ENCODE assay signal across 9 cellular contexts in genomic region chr22:32796865-32797573, GRCh38. TPM values are rescaled to one million over a fixed set of nuclear protein-coding genes. Genes with fewer than 3 reads are reported as not detected.
A peak's percentile ranks its signal among the peaks of the same experiment; 100 is the strongest.
DNase-seq lines count a peak whose midpoint lies in the region; ATAC-seq, FAIRE-seq and TF ChIP-seq lines count a peak whose summit lies in the region.
"Had no signal": no experiment of that assay in that cellular context is flagged by ENCODE, and none has a peak within 500 bp of the region (broad histone marks: within the 10 kb centered on the region; RNA-seq: fewer than 3 reads in every experiment).

No MANE protein-coding gene starts in this region.

- H3K36me3 Mint-ChIP-seq in WTC11: no peaks in the 10 kb centered on the region

- peaks cover 33% of the 10 kb centered on the region for H3K27me3 Mint-ChIP-seq in WTC11 (ENCODE audit: low read depth)

- no peaks in the 10 kb centered on the region for H3K36me3 ChIP-seq in bronchial epithelial cell (ENCODE audit: control insufficient read depth, insufficient read depth, low read length)
- no peaks in the 10 kb centered on the region for H3K36me3 ChIP-seq in kidney epithelial cell (ENCODE audit: control insufficient read depth, insufficient read depth, low read length)

- POLR2A ChIA-PET in WTC11 (lab: Charles Lee): interaction anchor here (0.8 kb wide), 1 partner anchor 14 kb away, joined by 4 read pairs; no protein-coding TSS in a partner anchor

- H3K27ac Mint-ChIP-seq in WTC11: no peak overlapping the region

- H3K27me3 ChIP-seq in bronchial epithelial cell (ENCODE audit: control insufficient read depth, insufficient read depth, low read length) (peaks cover 2% of the 10 kb centered on the region), kidney epithelial cell (ENCODE audit: control insufficient read depth, insufficient read depth, low read length) (peaks cover 11% of the 10 kb centered on the region)

- H3K4me1 Mint-ChIP-seq in WTC11: peaks cover 7% of the 10 kb centered on the region

- DNase-seq in DMS153 (lab: John Stamatoyannopoulos, UW) (peak; percentile 12), M059J (ENCODE audit: low read depth) (peak; percentile 56), WTC11 (ENCODE audit: low spot score) (peak; percentile 71), bronchial epithelial cell (ENCODE audit: low read depth) (peak; percentile 49), kidney epithelial cell (ENCODE audit: low read depth) (no peak)
- peak; percentile 28 for DNase-seq in stimulated activated CD4-positive, alpha-beta T cell treated with anti-CD3 and anti-CD28 coated beads, Interleukin-2, amount 100 ng/mL, for 4 hours (ENCODE audit: low read depth)

- peak; percentile 95 for FAIRE-seq in bronchial epithelial cell (lab: Jason Lieb, UNC)

- H3K4me3 ChIP-seq in bronchial epithelial cell (ENCODE audit: low read depth, low read length) (no peak overlapping the region), kidney epithelial cell (ENCODE audit: low read depth, low read length) (no peak overlapping the region)

- CTCF ChIA-PET in WTC11 (lab: Charles Lee): interaction anchor here (0.5 to 5.4 kb wide), 81 partner anchors 9 to 826 kb away, joined by 3 to 73 read pairs (median 4); partner anchors contain the start of genes FBXO7 and SYN3

- no peaks in the 10 kb centered on the region for H3K9me3 Mint-ChIP-seq in WTC11

- H3K4me3 Mint-ChIP-seq in WTC11: no peak overlapping the region

- peak; percentile 61 for ATAC-seq in WTC11
- no peak for ATAC-seq in GM21381 (IDR thresholded peaks at IDR 0.05; ENCODE audit: unreplicated experiment)
- no peak for ATAC-seq in HG02798 (IDR thresholded peaks at IDR 0.05; ENCODE audit: poor library complexity, unreplicated experiment)

- TF ChIP-seq CTCF in WTC11 (IDR thresholded peaks at IDR 0.05) (peak; percentile 96), bronchial epithelial cell (IDR thresholded peaks at IDR 0.05; ENCODE audit: insufficient read depth, low read length, severe bottlenecking) (peak; percentile 98), kidney epithelial cell (IDR thresholded peaks at IDR 0.05; ENCODE audit: insufficient read depth, low read length, poor library complexity, severe bottlenecking) (peak; percentile 87)

TF ChIP-seq in WTC11, 78 proteins besides CTCF, POLR2A, EP300 and RAD21:
- TF ChIP-seq ZNF396 (CRISPR knock-in tag; IDR thresholded peaks at IDR 0.05; ENCODE audit: borderline replicate concordance) (no peak), ELF4 (CRISPR knock-in tag; IDR thresholded peaks at IDR 0.05; ENCODE audit: low read depth) (no peak), OVOL2 (CRISPR knock-in tag; IDR thresholded peaks at IDR 0.05; ENCODE audit: borderline replicate concordance) (no peak), ZBTB21 (CRISPR knock-in tag; IDR thresholded peaks at IDR 0.05; ENCODE audit: borderline replicate concordance) (no peak), KAT7 (CRISPR knock-in tag; IDR thresholded peaks at IDR 0.05; ENCODE audit: borderline replicate concordance) (no peak), ETV6 (CRISPR knock-in tag; IDR thresholded peaks at IDR 0.05) (no peak), CREM (CRISPR knock-in tag; IDR thresholded peaks at IDR 0.05) (no peak), TEAD4 (CRISPR knock-in tag; IDR thresholded peaks at IDR 0.05) (no peak), ZNF281 (CRISPR knock-in tag; IDR thresholded peaks at IDR 0.05) (no peak), ZNF232 (CRISPR knock-in tag; IDR thresholded peaks at IDR 0.05) (no peak)

RNA-seq across cellular contexts. Expression of gene TIMP3, which starts 4.5 kb away (rescaled TPM):
- 45.9 and 62.1 TPM in 2 replicates for total RNA-seq in M059J (2014; rRNA removed; shearing (Covaris generic))
- 3.3 to 4.0 TPM (median 4.0 TPM) in 3 replicates for total RNA-seq in WTC11 (2021)
- 52.2 and 71.1 TPM in 2 replicates for total RNA-seq in bronchial epithelial cell
- total RNA-seq in kidney epithelial cell: 44.2 and 45.6 TPM in 2 replicates
- total RNA-seq: T-helper 1 cell treated with Interleukin-12 subunit alpha and Interleukin-12 subunit beta and Interleukin-4 antibody, amounts not matched to agents 30 ng/mL and 1 ng/mL, for 36 hours had no signal
